19 cellular contexts compared by ENCODE assay signal in the genomic region with DNA sequence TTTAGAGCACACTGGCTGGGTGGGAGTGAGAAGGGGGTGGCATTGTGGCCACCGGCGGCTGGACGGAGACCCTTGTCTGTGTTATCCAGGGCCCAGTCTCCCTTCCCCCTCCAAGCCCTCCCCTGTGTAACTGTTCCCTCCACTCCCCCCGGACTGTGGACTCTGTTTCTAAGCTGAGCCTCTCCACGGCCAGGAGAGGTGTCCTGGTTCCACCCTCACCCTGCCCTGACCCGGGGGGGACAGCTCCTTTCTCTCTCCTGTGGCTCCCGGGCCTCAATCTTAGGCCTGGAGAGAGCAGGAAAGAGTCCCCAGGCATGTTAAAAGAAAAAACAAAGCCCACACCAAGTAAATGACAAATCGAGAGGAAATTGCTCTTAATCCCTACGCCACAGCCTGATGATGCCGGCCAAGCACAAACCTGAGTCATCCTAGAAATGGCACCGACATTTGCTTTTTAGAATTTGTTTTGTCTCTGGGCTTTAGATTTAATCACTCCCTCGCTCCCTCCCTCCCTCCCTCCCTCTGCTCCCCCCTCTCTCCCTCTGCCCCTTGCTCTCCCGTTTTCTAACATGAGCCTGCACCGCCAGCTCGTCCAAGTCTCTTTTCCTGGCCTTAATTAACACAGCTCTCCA.
DNase-seq lines count a peak whose midpoint lies in the region; ATAC-seq and TF ChIP-seq lines count a peak whose summit lies in the region.
"Had no signal": no experiment of that assay in that cellular context is flagged by ENCODE, and none has a peak within 500 bp of the region (broad histone marks: within the 10 kb centered on the region; RNA-seq: fewer than 3 reads in every experiment).

No MANE protein-coding gene starts in this region.

- H3K9me3 ChIP-seq in colonic mucosa: no peaks in the 10 kb centered on the region
- H3K9me3 ChIP-seq: SJSA1, thoracic aorta had no signal

- H3K36me3 ChIP-seq in colonic mucosa: no peaks in the 10 kb centered on the region
- H3K36me3 ChIP-seq: SJSA1, thoracic aorta had no signal

- no peak overlapping the region for H3K27ac ChIP-seq in colonic mucosa
- H3K27ac ChIP-seq: 22Rv1, SJSA1, thoracic aorta had no signal

- no peak overlapping the region for H3K4me3 ChIP-seq in astrocyte of the spinal cord (ENCODE audit: low read depth, low read length)
- H3K4me3 ChIP-seq in colonic mucosa: no peak overlapping the region
- H3K4me3 ChIP-seq: SJSA1, skin epidermis, thoracic aorta had no signal

- no peak for TF ChIP-seq CTCF in astrocyte of the spinal cord (IDR thresholded peaks at IDR 0.05; ENCODE audit: low read depth, low read length)
- TF ChIP-seq CTCF in colonic mucosa (IDR thresholded peaks at IDR 0.05): no peak

- H3K4me1 ChIP-seq in colonic mucosa: no peaks in the 10 kb centered on the region
- H3K4me1 ChIP-seq: SJSA1 had no signal

- H3K27me3 ChIP-seq in colonic mucosa: no peaks in the 10 kb centered on the region
- H3K27me3 ChIP-seq: SJSA1 had no signal

- no peak for ATAC-seq in HG03342 (IDR thresholded peaks at IDR 0.05; ENCODE audit: unreplicated experiment)
- ATAC-seq: naive thymus-derived CD8-positive, alpha-beta T cell had no signal

- H3K9ac ChIP-seq in colonic mucosa (ENCODE audit: low read depth in 2 of 2, low read length in 2 of 2): no peak overlapping the region

- in situ Hi-C loops in astrocyte of the spinal cord (cut with HindIII; ENCODE audit: low sequenced_read_pairs): no loop called here

- intact Hi-C loops in colonic mucosa (cut with DNase I): no loop called here

- DNase-seq in NCI-H2227 (lab: John Stamatoyannopoulos, UW; ENCODE audit: unreplicated experiment): peak; percentile 21
- DNase-seq in NCI-H2227 treated with DMSO at 0.1 percent for 48 hours (lab: John Stamatoyannopoulos, UW): no peak
- DNase-seq in astrocyte of the spinal cord (ENCODE audit: low read depth, low spot score): peak; percentile 45
- peak; percentile 40 for DNase-seq in hepatic stellate cell (ENCODE audit: low spot score)
- no peak for DNase-seq in D341Med (ENCODE audit: low spot score)
- DNase-seq in UCSD-AML1 (lab: John Stamatoyannopoulos, UW; ENCODE audit: unreplicated experiment): no peak
- DNase-seq in colonic mucosa: no peak
- DNase-seq: activated CD8-positive, alpha-beta memory T cell treated with anti-CD3 and anti-CD28 coated beads, Interleukin-2, amount 50 U/mL, for 4 hours; activated naive CD8-positive, alpha-beta T cell treated with anti-CD3 and anti-CD28 coated beads for 36 hours; glutamatergic neuron; left cardiac atrium; naive thymus-derived CD8-positive, alpha-beta T cell; NCI-H1436 treated with DMSO at 0.1 percent for 48 hours; NCI-H774 had no signal

Comparison
In these comparisons a context has a peak if more than half of its experiments do, and no peak if none do; other contexts are left out.
1. DNase-seq: peak in NCI-H2227 (single experiment), astrocyte of the spinal cord (single experiment) and hepatic stellate cell (single experiment); none in NCI-H2227 treated with DMSO at 0.1 percent for 48 hours (single experiment), D341Med (single experiment), UCSD-AML1 (single experiment) and colonic mucosa (single experiment).